In genomic region chr6:139533573-139534471, GRCh38 we compare ENCODE assay signal across 9 cellular contexts.
DNase-seq lines count a peak whose midpoint lies in the region; ATAC-seq, FAIRE-seq and TF ChIP-seq lines count a peak whose summit lies in the region.
"Had no signal": no experiment of that assay in that cellular context is flagged by ENCODE, and none has a peak within 500 bp of the region (broad histone marks: within the 10 kb centered on the region; RNA-seq: fewer than 3 reads in every experiment).

No MANE protein-coding gene starts in this region.

- no peak overlapping the region for H3K4me2 ChIP-seq in neural progenitor cell

- no peak for ATAC-seq in HG03354 (IDR thresholded peaks at IDR 0.05; ENCODE audit: poor library complexity, severe bottlenecking, unreplicated experiment)

- H3K27me3 Mint-ChIP-seq in neural progenitor cell (ENCODE audit: insufficient read depth, low read depth), result no peaks in the 10 kb centered on the region

- FAIRE-seq in G401.6 (lab: Jason Lieb, UNC), result peak; percentile 36

- H3K36me3 ChIP-seq in duodenal mucosa (ENCODE audit: control insufficient read depth in 1 of 2, insufficient read depth in 2 of 2, low read length in 2 of 2) (no peaks in the 10 kb centered on the region), neural progenitor cell (no peaks in the 10 kb centered on the region)

- H3K4me3 ChIP-seq in duodenal mucosa (ENCODE audit: low read depth in 1 of 2, low read length in 2 of 2) (peak overlapping the region; percentile 40 to 55), neural progenitor cell (no peak overlapping the region)
- H3K4me3 ChIP-seq: psoas muscle had no signal

- no peak overlapping the region for H3K4me3 Mint-ChIP-seq in neural progenitor cell

- H3K4me1 Mint-ChIP-seq in neural progenitor cell, result peaks cover 17% of the 10 kb centered on the region

- peaks cover 5% of the 10 kb centered on the region for H3K9me3 Mint-ChIP-seq in neural progenitor cell

- no peak for TF ChIP-seq CTCF in neural progenitor cell (IDR thresholded peaks at IDR 0.05)

- H3K9me3 ChIP-seq in duodenal mucosa (ENCODE audit: control insufficient read depth in 1 of 2, low read length in 2 of 2) (no peaks in the 10 kb centered on the region), neural progenitor cell (ENCODE audit: low read depth) (no peaks in the 10 kb centered on the region)
- H3K9me3 ChIP-seq: psoas muscle had no signal

- H3K27me3 ChIP-seq in duodenal mucosa (ENCODE audit: control insufficient read depth in 1 of 2, insufficient read depth in 2 of 2, low read length in 2 of 2) (no peaks in the 10 kb centered on the region), neural progenitor cell (no peaks in the 10 kb centered on the region)

- H3K27ac ChIP-seq in duodenal mucosa (ENCODE audit: low read depth, low read length) (peak overlapping the region; percentile 20), neural progenitor cell (no peak overlapping the region)
- H3K27ac ChIP-seq: psoas muscle had no signal

- H2AFZ ChIP-seq in neural progenitor cell (replicated peaks), result peak overlapping the region; percentile 81

- H3K27ac Mint-ChIP-seq in neural progenitor cell, result peak overlapping the region; percentile 22

- H3F3A ChIP-seq in neural progenitor cell (ENCODE audit: low read depth), result no peaks in the 10 kb centered on the region

- no peaks in the 10 kb centered on the region for H3K36me3 Mint-ChIP-seq in neural progenitor cell

- H4K20me1 ChIP-seq in neural progenitor cell (ENCODE audit: low read depth), result no peaks in the 10 kb centered on the region

- DNase-seq in NCI-H526 treated with DMSO at 0.1 percent for 48 hours (lab: John Stamatoyannopoulos, UW) (peak; percentile 64), neural progenitor cell (ENCODE audit: low spot score) (no peak), RPMI8226 (no peak), NCI-H1436 (lab: John Stamatoyannopoulos, UW) (no peak)
- no peak for DNase-seq in activated CD4-positive, alpha-beta T cell treated with anti-CD3 and anti-CD28 coated beads for 1 hour
- DNase-seq: psoas muscle had no signal

- no peaks in the 10 kb centered on the region for H3K79me2 ChIP-seq in neural progenitor cell (ENCODE audit: low read depth)

- H3K4me1 ChIP-seq in duodenal mucosa (ENCODE audit: control insufficient read depth in 1 of 2, insufficient read depth in 2 of 2, low read length in 2 of 2) (peaks cover 24 to 30% of the 10 kb centered on the region in 2 donors), neural progenitor cell (no peaks in the 10 kb centered on the region)
- H3K4me1 ChIP-seq: psoas muscle had no signal

- H3K9ac ChIP-seq in duodenal mucosa (ENCODE audit: low read depth in 1 of 2, low read length in 2 of 2) (peak overlapping the region; percentile 0 to 16), neural progenitor cell (no peak overlapping the region)
